In the genomic region with DNA sequence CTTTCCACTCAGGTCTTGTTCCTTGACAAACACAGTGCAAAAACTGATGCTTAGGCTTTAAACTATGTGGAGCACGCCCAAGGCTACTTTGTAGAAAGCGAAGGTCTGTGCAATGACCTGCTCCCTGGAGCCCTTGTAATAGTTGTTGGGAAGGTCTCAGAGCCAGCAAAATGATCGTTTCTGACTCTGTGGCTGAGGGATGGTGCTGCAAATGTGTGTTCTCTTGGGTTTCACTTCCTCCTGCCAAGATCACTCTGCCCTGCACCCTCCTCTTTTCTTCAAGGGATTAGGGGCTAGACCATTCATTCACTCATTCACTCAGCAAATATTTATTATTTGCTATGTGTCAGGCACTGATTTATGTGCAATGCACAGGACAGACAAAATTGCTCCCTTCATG, we compare ENCODE assay signal across 13 cellular contexts.
DNase-seq lines count a peak whose midpoint lies in the region; ATAC-seq and TF ChIP-seq lines count a peak whose summit lies in the region.
"Had no signal": no experiment of that assay in that cellular context is flagged by ENCODE, and none has a peak within 500 bp of the region (broad histone marks: within the 10 kb centered on the region; RNA-seq: fewer than 3 reads in every experiment).

No MANE protein-coding gene starts in this region.

- H3K27me3 Mint-ChIP-seq in type B pancreatic cell: no peaks in the 10 kb centered on the region
- H3K27me3 Mint-ChIP-seq: activated T-cell treated with anti-CD3 and anti-CD28 coated beads, Interleukin-2, amount 50 U/mL, for 24 hours; CD4-positive, alpha-beta memory T cell had no signal

- DNase-seq in type B pancreatic cell (ENCODE audit: extremely low spot score, unreplicated experiment) (no peak), T1000 (lab: John Stamatoyannopoulos, UW) (no peak), AG08396 (ENCODE audit: low spot score) (no peak), NCI-H345 (lab: John Stamatoyannopoulos, UW) (no peak)
- DNase-seq: activated T-cell treated with anti-CD3 and anti-CD28 coated beads, Interleukin-2, amount 50 U/mL, for 24 hours; CD4-positive, alpha-beta memory T cell; heart right ventricle; natural killer cell; stimulated activated CD4-positive, alpha-beta T cell treated with anti-CD3 and anti-CD28 coated beads, Interleukin-2, amount 100 ng/mL, for 24 hours had no signal

- no peak overlapping the region for H3K27ac Mint-ChIP-seq in type B pancreatic cell
- H3K27ac Mint-ChIP-seq: activated T-cell treated with anti-CD3 and anti-CD28 coated beads, Interleukin-2, amount 50 U/mL, for 24 hours; CD4-positive, alpha-beta memory T cell; natural killer cell had no signal

- H3K9me3 Mint-ChIP-seq in type B pancreatic cell: peaks cover 5% of the 10 kb centered on the region
- H3K9me3 Mint-ChIP-seq: activated T-cell treated with anti-CD3 and anti-CD28 coated beads, Interleukin-2, amount 50 U/mL, for 24 hours; natural killer cell had no signal

- H3K4me3 Mint-ChIP-seq in type B pancreatic cell: no peak overlapping the region
- H3K4me3 Mint-ChIP-seq: activated T-cell treated with anti-CD3 and anti-CD28 coated beads, Interleukin-2, amount 50 U/mL, for 24 hours; natural killer cell had no signal

- no peak for TF ChIP-seq CTCF in type B pancreatic cell (conservative IDR thresholded peaks at IDR 0.05)

- peak; percentile 86 for ATAC-seq in GM18498 (IDR thresholded peaks at IDR 0.05; ENCODE audit: unreplicated experiment)
- peak; percentile 81 for ATAC-seq in GM21423 (IDR thresholded peaks at IDR 0.05; ENCODE audit: unreplicated experiment)
- peak; percentile 87 for ATAC-seq in HG03442 (IDR thresholded peaks at IDR 0.05; ENCODE audit: unreplicated experiment)
- peak; percentile 37 for ATAC-seq in esophagus mucosa
- ATAC-seq: natural killer cell had no signal

- peaks cover 24% of the 10 kb centered on the region for H3K4me1 Mint-ChIP-seq in type B pancreatic cell (ENCODE audit: unreplicated experiment)

- no peaks in the 10 kb centered on the region for H3K36me3 Mint-ChIP-seq in type B pancreatic cell
- H3K36me3 Mint-ChIP-seq: CD4-positive, alpha-beta memory T cell; natural killer cell had no signal

Comparison
In these comparisons a context has a peak if more than half of its experiments do, and no peak if none do; other contexts are left out.
1. ATAC-seq: peak in every context shown above with its lines; median percentile 87 in HG03442; 86 in GM18498; 81 in GM21423; 37 in esophagus mucosa.